Comparison of ENCODE assay signal across 24 cellular contexts in the genomic region with DNA sequence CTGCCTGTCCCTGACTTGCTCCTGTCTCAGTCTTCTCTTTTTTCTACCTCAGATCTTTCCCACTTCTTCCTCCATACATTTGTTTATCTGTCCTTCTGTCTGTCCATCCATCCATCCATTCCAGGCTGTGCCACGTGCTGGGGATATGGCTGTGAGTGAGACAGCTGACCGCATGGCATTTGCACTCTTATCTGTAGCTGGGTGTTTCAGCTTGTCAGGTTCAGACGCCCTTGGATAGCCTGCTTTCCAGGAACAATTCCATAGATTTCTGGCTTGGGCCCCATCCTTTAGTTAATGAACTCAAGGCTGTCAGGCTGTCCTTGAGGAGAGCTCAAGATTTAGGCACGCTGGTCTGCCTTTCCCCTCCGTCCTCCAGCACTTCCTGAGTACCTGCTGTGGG.
DNase-seq lines count a peak whose midpoint lies in the region; ATAC-seq, FAIRE-seq and TF ChIP-seq lines count a peak whose summit lies in the region.
"Had no signal": no experiment of that assay in that cellular context is flagged by ENCODE, and none has a peak within 500 bp of the region (broad histone marks: within the 10 kb centered on the region; RNA-seq: fewer than 3 reads in every experiment).

No MANE protein-coding gene starts in this region.

- no peak for TF ChIP-seq RAD21 in HepG2 (CRISPR knock-in tag; IDR thresholded peaks at IDR 0.05)
- no peak for TF ChIP-seq RAD21 in H1 (IDR thresholded peaks at IDR 0.05 in 1 of 2, conservative IDR thresholded peaks at IDR 0.05 in 1 of 2; ENCODE audit: low read depth in 2 of 2, low read length in 2 of 2)

- H3K18ac ChIP-seq in H1 (ENCODE audit: extremely low read depth, low read length): no peak overlapping the region

- H3K4me2 ChIP-seq in HepG2 (ENCODE audit: low read depth, low read length): no peak overlapping the region
- no peak overlapping the region for H3K4me2 ChIP-seq in H1 (ENCODE audit: insufficient read depth in 1 of 2, low read depth in 2 of 2, low read length in 2 of 2)
- H3K4me2 ChIP-seq: A549; BLaER1 treated with 17β-estradiol and CSF1 and Interleukin-3, amounts not matched to agents 10 nM and 100 nM had no signal

- BruUV-seq in HepG2 (replicated peaks; lab: Mats Ljungman, UMichigan): no TSS peak

- H3K14ac ChIP-seq in H1 (ENCODE audit: insufficient read length): no peak overlapping the region

- peak in 3 of 4 donors; percentile 44 to 77 (median 61) for ATAC-seq in heart left ventricle
- ATAC-seq in HepG2: no peak
- ATAC-seq in right lobe of liver: no peak
- no peak for ATAC-seq in GM18519 (IDR thresholded peaks at IDR 0.05; ENCODE audit: low FRiP score, unreplicated experiment)
- ATAC-seq: A549, GM12878 had no signal

- no peak overlapping the region for H2BK120ac ChIP-seq in H1 (replicated peaks; ENCODE audit: low read depth, low read length)

- H3K4me1 ChIP-seq in heart left ventricle: peaks cover 0 to 58% (median 29%) of the 10 kb centered on the region in 12 donors
- peaks cover 0 to 37% of the 10 kb centered on the region in 2 donors for H3K4me1 ChIP-seq in right atrium auricular region
- H3K4me1 ChIP-seq in HepG2 (ENCODE audit: insufficient read depth, low read length): peaks cover 18% of the 10 kb centered on the region
- peaks cover 0 to 13% (median 0%) of the 10 kb centered on the region in 4 donors for H3K4me1 ChIP-seq in right lobe of liver
- H3K4me1 ChIP-seq in H1 (replicated peaks in 1 of 4; ENCODE audit: control insufficient read depth in 3 of 4, insufficient read depth in 4 of 4, low read length in 3 of 4): peaks cover 0 to 7% (median 2%) of the 10 kb centered on the region in 4 experiments; a peak in 4 of 7 replicates
- H3K4me1 ChIP-seq: A549 had no signal

- TF ChIP-seq POLR2A in heart left ventricle (IDR thresholded peaks at IDR 0.05): no peak
- no peak for TF ChIP-seq POLR2A in HepG2 (IDR thresholded peaks at IDR 0.05; ENCODE audit: insufficient read depth in 1 of 2, low read depth in 2 of 2, low read length in 2 of 2)
- no peak for TF ChIP-seq POLR2A in right lobe of liver (IDR thresholded peaks at IDR 0.05)
- no peak for TF ChIP-seq POLR2A in H1 (IDR thresholded peaks at IDR 0.05; ENCODE audit: control extremely low read depth in 1 of 2, low read depth in 2 of 2, low read length in 2 of 2)

- H3K27ac ChIP-seq in heart left ventricle (no peak overlapping the region), right atrium auricular region (no peak overlapping the region), HepG2 (ENCODE audit: extremely low read length, insufficient read depth, low read length) (no peak overlapping the region), right lobe of liver (no peak overlapping the region), H1 (ENCODE audit: low read depth, low read length) (no peak overlapping the region)
- H3K27ac ChIP-seq: A549; BLaER1 treated with 17β-estradiol and CSF1 and Interleukin-3, amounts not matched to agents 10 nM and 100 nM had no signal

- no peaks in the 10 kb centered on the region; the same call in none of the 2 replicates for H3K79me1 ChIP-seq in H1 (ENCODE audit: low read depth, low read length)

- H2BK12ac ChIP-seq in H1 (ENCODE audit: low read depth, low read length): no peak overlapping the region

- POLR2A ChIA-PET in HepG2 (lab: Yijun Ruan, JAX): no interaction called here
- POLR2A ChIA-PET in H1 (lab: Charles Lee; ENCODE audit: partially characterized antibody): interaction anchor here (0.8 kb wide), 1 partner anchor 38 kb away, joined by 3 read pairs; no protein-coding TSS in a partner anchor

- H3K36me3 ChIP-seq in heart left ventricle (no peaks in the 10 kb centered on the region), right atrium auricular region (no peaks in the 10 kb centered on the region), HepG2 (replicated peaks in 1 of 2; ENCODE audit: control insufficient read depth in 1 of 2, insufficient read depth in 2 of 2, low read length in 2 of 2) (no peaks in the 10 kb centered on the region), right lobe of liver (no peaks in the 10 kb centered on the region), H1 (ENCODE audit: control insufficient read depth in 2 of 4, insufficient read depth in 4 of 4, low read length in 3 of 4) (no peaks in the 10 kb centered on the region)
- H3K36me3 ChIP-seq: BE2C; BLaER1 treated with 17β-estradiol and CSF1 and Interleukin-3, amounts not matched to agents 10 nM and 100 nM had no signal

- no peak for TF ChIP-seq EP300 in HepG2 (IDR thresholded peaks at IDR 0.05; ENCODE audit: low read depth in 2 of 2, low read length in 2 of 2)
- no peak for TF ChIP-seq EP300 in HepG2 (CRISPR knock-in tag; IDR thresholded peaks at IDR 0.05; ENCODE audit: borderline replicate concordance)
- no peak for TF ChIP-seq EP300 in H1 (IDR thresholded peaks at IDR 0.05; ENCODE audit: borderline replicate concordance in 1 of 2, low read depth in 2 of 2, low read length in 2 of 2)

- no peaks in the 10 kb centered on the region for H3K23me2 ChIP-seq in H1 (ENCODE audit: low read depth, low read length)

- 0 out of 2 replicates have a peak overlapping the region, but pooled peaks have one; percentile 13 for H2AK5ac ChIP-seq in H1 (ENCODE audit: low read depth, low read length)

- H4K5ac ChIP-seq in H1 (ENCODE audit: insufficient read length, low read depth, low read length): no peak overlapping the region

- H3K79me2 ChIP-seq in HepG2 (ENCODE audit: insufficient read depth, low read length): no peaks in the 10 kb centered on the region
- H3K79me2 ChIP-seq in H1 (ENCODE audit: control insufficient read depth in 1 of 2, insufficient read depth in 2 of 2, low read length in 2 of 2): no peaks in the 10 kb centered on the region

- H3K4me3 ChIP-seq in heart left ventricle (no peak overlapping the region), right atrium auricular region (no peak overlapping the region), HepG2 (replicated peaks in 1 of 3; ENCODE audit: insufficient read depth in 1 of 3, low read depth in 2 of 3, low read length in 3 of 3) (no peak overlapping the region), right lobe of liver (no peak overlapping the region), H1 (ENCODE audit: extremely low read depth in 1 of 4, insufficient read depth in 2 of 4, low read depth in 3 of 4, low read length in 4 of 4) (no peak overlapping the region)
- H3K4me3 ChIP-seq: A549; BLaER1 treated with 17β-estradiol and CSF1 and Interleukin-3, amounts not matched to agents 10 nM and 100 nM; GM12878 had no signal

- FAIRE-seq in HepG2 (lab: Jason Lieb, UNC): no peak
- FAIRE-seq in H1 (lab: Jason Lieb, UNC): no peak
- FAIRE-seq: A549, D721Med, GM12878 had no signal

- CTCF ChIA-PET in HepG2 (lab: Yijun Ruan, JAX; ENCODE audit: low intra/inter-chr PET ratio, low total read pairs) (no interaction called here), H1 (lab: Charles Lee; ENCODE audit: partially characterized antibody) (interaction anchor here (0.6 to 24.7 kb wide), 12 partner anchors 9 to 83 kb away, joined by 3 to 448 read pairs (median 5); no protein-coding TSS in a partner anchor)

- TF ChIP-seq CTCF in heart left ventricle (IDR thresholded peaks at IDR 0.05) (no peak), right atrium auricular region (IDR thresholded peaks at IDR 0.05) (no peak), HepG2 (CRISPR knock-in tag; IDR thresholded peaks at IDR 0.05) (no peak), right lobe of liver (IDR thresholded peaks at IDR 0.05) (no peak), H1 (IDR thresholded peaks at IDR 0.05; ENCODE audit: control extremely low read depth in 1 of 3, insufficient read depth in 1 of 3, low read depth in 1 of 3, low read length in 3 of 3) (no peak)

- H3K27me3 ChIP-seq in heart left ventricle (no peaks in the 10 kb centered on the region), right atrium auricular region (no peaks in the 10 kb centered on the region), HepG2 (ENCODE audit: control insufficient read depth in 1 of 2, insufficient read depth in 2 of 2, low read length in 2 of 2) (no peaks in the 10 kb centered on the region), right lobe of liver (no peaks in the 10 kb centered on the region), H1 (replicated peaks in 1 of 4; ENCODE audit: control insufficient read depth in 3 of 4, extremely low read depth in 1 of 4, insufficient read depth in 3 of 4, low read length in 3 of 4) (peaks cover 1 to 3% (median 2%) of the 10 kb centered on the region in 4 experiments; a peak in 6 of 7 replicates)
- H3K27me3 ChIP-seq: BE2C had no signal

- H4K91ac ChIP-seq in H1 (replicated peaks; ENCODE audit: insufficient read length, low read length): no peak overlapping the region

- no peak overlapping the region for H3K23ac ChIP-seq in H1 (ENCODE audit: insufficient read length)

- H4K20me1 ChIP-seq in HepG2 (ENCODE audit: insufficient read depth, low read length): peaks cover 20% of the 10 kb centered on the region
- peaks cover 1 to 6% of the 10 kb centered on the region in 2 experiments for H4K20me1 ChIP-seq in H1 (replicated peaks in 1 of 2; ENCODE audit: control insufficient read depth in 1 of 2, insufficient read depth in 2 of 2, low read length in 2 of 2)

- H2BK20ac ChIP-seq in H1 (ENCODE audit: low read length): no peak overlapping the region

- H3K9ac ChIP-seq in HepG2 (ENCODE audit: insufficient read depth, low read depth, low read length): no peak overlapping the region
- H3K9ac ChIP-seq in H1 (replicated peaks in 1 of 4; ENCODE audit: extremely low read depth in 1 of 4, low read depth in 3 of 4, low read length in 3 of 4): no peak overlapping the region
- H3K9ac ChIP-seq: BLaER1 treated with 17β-estradiol and CSF1 and Interleukin-3, amounts not matched to agents 10 nM and 100 nM had no signal

- no peak overlapping the region for H3K4ac ChIP-seq in H1 (replicated peaks; ENCODE audit: insufficient read length, low read depth, low read length)

- H2BK15ac ChIP-seq in H1 (ENCODE audit: low read length): no peak overlapping the region

- H2AFZ ChIP-seq in HepG2 (ENCODE audit: low read length) (no peak overlapping the region), H1 (ENCODE audit: low read length) (no peak overlapping the region)

- peak overlapping the region; percentile 31 for H4K8ac ChIP-seq in H1 (ENCODE audit: extremely low read depth, insufficient read depth, low read length)

- H3K9me3 ChIP-seq in heart left ventricle (no peaks in the 10 kb centered on the region), right atrium auricular region (no peaks in the 10 kb centered on the region), HepG2 (ENCODE audit: low read length) (no peaks in the 10 kb centered on the region), right lobe of liver (no peaks in the 10 kb centered on the region), H1 (ENCODE audit: insufficient read depth in 2 of 2, low read depth in 1 of 2, low read length in 1 of 2) (no peaks in the 10 kb centered on the region)
- H3K9me3 ChIP-seq: A549; BE2C; BLaER1 treated with 17β-estradiol and CSF1 and Interleukin-3, amounts not matched to agents 10 nM and 100 nM had no signal

- no peak overlapping the region for H2BK5ac ChIP-seq in H1 (ENCODE audit: low read depth, low read length)

- no peak overlapping the region for H3K56ac ChIP-seq in H1 (replicated peaks; ENCODE audit: insufficient read length, low read depth, low read length)

- in situ Hi-C loops in HepG2 (cut with HindIII; ENCODE audit: extremely low pct_ligation_motif_present, low pct_unique_long_range_greater_than_20kb): no loop called here

- WGBS in heart left ventricle, 4 donors: 45 to 51% (median 47%) methylated on average over 5 of the region's 5 CpGs
- WGBS in HepG2 (ENCODE audit: low lambda C conversion rate): 94% methylated on average over 5 of the region's 5 CpGs
- 67% methylated on average over 3 of the region's 5 CpGs for WGBS in right lobe of liver (ENCODE audit: insufficient coverage, low coverage, low lambda C conversion rate, missing lambda C conversion rate)
- 89% methylated on average over 5 of the region's 5 CpGs; no CpG with 5 or more reads in 1 of the 2 experiments for WGBS in H1 (ENCODE audit: extremely low coverage in 1 of 2, insufficient coverage in 1 of 2, insufficient read length in 1 of 2, insufficient replicate concordance in 2 of 2, low coverage in 1 of 2, low lambda C conversion rate in 2 of 2, missing lambda C conversion rate in 1 of 2), 2 experiments

- no peak for DNase-seq in heart left ventricle
- no peak for DNase-seq in right atrium auricular region (ENCODE audit: low spot score)
- no peak for DNase-seq in HepG2 (ENCODE audit: low spot score)
- no peak for DNase-seq in right lobe of liver
- DNase-seq in H1 (ENCODE audit: low read depth in 1 of 2, low spot score in 2 of 2): no peak
- no peak for DNase-seq in NCI-H446 treated with DMSO at 0.1 percent for 48 hours (lab: John Stamatoyannopoulos, UW)
- DNase-seq: 8988T; ACHN; AML-193; BE2C; CD4-positive, alpha-beta T cell; CD8-positive, alpha-beta memory T cell; DMS 273 treated with DMSO at 0.1 percent for 48 hours; DMS79; EL; GDM1; GOT3; H7; HCEC 1CT had no signal

- intact Hi-C loops in heart left ventricle (cut with DNase I): no loop called here
- intact Hi-C loops in HepG2 (cut with micrococcal nuclease; ENCODE audit: unreplicated experiment): no loop called here
- intact Hi-C loops in right lobe of liver (cut with DNase I): loop anchor here in 1 of 2 donors (10.0 kb wide), 1 partner anchor 49 kb away; no protein-coding TSS in a partner anchor

Comparison
In these comparisons a context has a peak if more than half of its experiments do, and no peak if none do; other contexts are left out.
1. ATAC-seq: peak in heart left ventricle (3 of 4); none in HepG2 (single experiment), right lobe of liver (0 of 4) and GM18519 (single experiment).